Comparison of ENCODE assay signal across 34 cellular contexts in the genomic region with DNA sequence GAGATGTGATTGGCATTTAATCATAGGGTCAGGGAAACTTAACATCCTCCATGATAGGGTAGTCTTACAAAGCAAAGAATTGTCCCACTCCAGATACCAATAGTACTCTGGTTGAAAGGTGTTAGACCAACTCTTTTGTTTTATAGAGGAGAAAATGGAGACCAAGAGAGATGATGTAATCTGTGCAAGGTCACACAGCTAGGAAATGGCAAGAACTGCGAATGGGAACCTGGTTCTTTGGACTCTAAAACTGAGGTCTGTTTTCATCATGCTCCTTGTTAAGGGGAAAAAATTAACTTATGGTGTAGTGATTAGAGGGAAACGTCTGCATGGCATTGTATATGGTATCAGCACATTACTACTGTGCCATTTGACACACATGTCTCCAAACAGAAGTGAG.
"Had no signal": no experiment of that assay in that cellular context is flagged by ENCODE, and none has a peak within 500 bp of the region (broad histone marks: within the 10 kb centered on the region; RNA-seq: fewer than 3 reads in every experiment).

No MANE protein-coding gene starts in this region.

- ATAC-seq: activated CD8-positive, alpha-beta T cell treated with anti-CD3 and anti-CD28 coated beads for 36 hours; activated naive CD4-positive, alpha-beta T cell treated with anti-CD3 and anti-CD28 coated beads, Interleukin-2, amount 50 U/mL, for 72 hours; activated T-cell treated with anti-CD3 and anti-CD28 coated beads, Interleukin-2, amount 50 U/mL, for 4 hours; activated T-cell treated with anti-CD3 and anti-CD28 coated beads, Interleukin-2, amount 50 U/mL, for 72 hours; activated T-helper 17 cell treated with anti-CD3 and anti-CD28 coated beads, Interleukin-2, amount 50 U/mL, for 72 hours had no signal

- H3K36me3 ChIP-seq: ascending aorta, brain microvascular endothelial cell, breast epithelium had no signal

- H3K36me3 Mint-ChIP-seq: activated CD4-positive, alpha-beta memory T cell treated with anti-CD3 and anti-CD28 coated beads for 36 hours; activated naive CD4-positive, alpha-beta T cell treated with anti-CD3 and anti-CD28 coated beads, Interleukin-2, amount 50 U/mL, for 72 hours; activated naive CD8-positive, alpha-beta T cell treated with anti-CD3 and anti-CD28 coated beads for 36 hours had no signal

- H3K9me3 ChIP-seq: ascending aorta had no signal

- H3K4me3 Mint-ChIP-seq: activated B cell treated with CpG ODN at 0.5 μM for 24 hours; activated CD4-positive, alpha-beta memory T cell treated with anti-CD3 and anti-CD28 coated beads for 36 hours; activated CD4-positive, alpha-beta T cell treated with anti-CD3 and anti-CD28 coated beads, Interleukin-2, amount 10 ng/mL, durations not matched to agents 24 days and 14 days; activated CD8-positive, alpha-beta T cell treated with anti-CD3 and anti-CD28 coated beads for 36 hours; activated naive CD4-positive, alpha-beta T cell treated with anti-CD3 and anti-CD28 coated beads for 36 hours; activated naive CD8-positive, alpha-beta T cell treated with anti-CD3 and anti-CD28 coated beads for 36 hours; activated T-cell treated with anti-CD3 and anti-CD28 coated beads, Interleukin-2, amount 50 U/mL, for 4 hours; activated T-cell treated with anti-CD3 and anti-CD28 coated beads, Interleukin-2, amount 50 U/mL, for 72 hours; activated T-helper 1 cell treated with anti-CD3 and anti-CD28 coated beads, Interleukin-12 subunit alpha, Interleukin-12 subunit beta, Interleukin-2, Interleukin-4 antibody, amounts not matched to agents 30 ng/mL and 10 ng/mL and 1 ng/mL, durations not matched to agents 14 hours and 24 hours and 36 hours; activated T-helper 17 cell treated with anti-CD3 and anti-CD28 coated beads, Interleukin-2, amount 50 U/mL, for 72 hours; T-helper 1 cell treated with Interleukin-12 subunit alpha and Interleukin-12 subunit beta and Interleukin-4 antibody, amounts not matched to agents 30 μg/mL and 1 μg/mL, for 36 hours; T-helper 2 cell treated with Interferon-gamma antibody and Interleukin-4, amounts not matched to agents 5 μg/mL and 100 μg/mL, for 36 hours had no signal

- DNase-seq: activated B cell treated with CpG ODN at 0.5 μM for 24 hours; activated CD4-positive, alpha-beta memory T cell treated with anti-CD3 and anti-CD28 coated beads for 36 hours; activated CD4-positive, alpha-beta T cell treated with anti-CD3 and anti-CD28 coated beads for 4 hours; activated CD4-positive, alpha-beta T cell treated with anti-CD3 and anti-CD28 coated beads, Interleukin-2, amount 10 ng/mL, durations not matched to agents 24 days and 14 days; activated CD4-positive, alpha-beta T cell treated with anti-CD3 and anti-CD28 coated beads, Interleukin-2, amount 50 U/mL, for 1 hour; activated CD4-positive, alpha-beta T cell treated with anti-CD3 and anti-CD28 coated beads, Interleukin-2, amount 50 U/mL, for 4 hours; activated CD4-positive, CD25-positive, alpha-beta regulatory T cell treated with anti-CD3 and anti-CD28 coated beads, Interleukin-2, amount 50 U/mL, for 72 hours; activated CD8-positive, alpha-beta memory T cell treated with anti-CD3 and anti-CD28 coated beads, Interleukin-2, amount 50 U/mL, for 4 hours; activated CD8-positive, alpha-beta T cell treated with anti-CD3 and anti-CD28 coated beads for 36 hours; activated effector memory CD4-positive, alpha-beta T cell treated with anti-CD3 and anti-CD28 coated beads, Interleukin-2, amount 50 U/mL, for 16 hours; activated gamma-delta T cell treated with Interleukin-2 at 50 U/mL for 16 hours; activated naive CD4-positive, alpha-beta T cell; activated naive CD4-positive, alpha-beta T cell treated with anti-CD3 and anti-CD28 coated beads for 36 hours; activated naive CD4-positive, alpha-beta T cell treated with anti-CD3 and anti-CD28 coated beads, Interleukin-2, amount 50 U/mL, for 16 hours; activated naive CD8-positive, alpha-beta T cell treated with anti-CD3 and anti-CD28 coated beads for 36 hours; activated T-cell treated with anti-CD3 and anti-CD28 coated beads for 4 hours; activated T-cell treated with anti-CD3 and anti-CD28 coated beads, Interleukin-2, amount 50 U/mL, for 1 hour; activated T-cell treated with anti-CD3 and anti-CD28 coated beads, Interleukin-2, amount 50 U/mL, for 4 hours; activated T-cell treated with anti-CD3 and anti-CD28 coated beads, Interleukin-2, amount 50 U/mL, for 72 hours; amygdala; anterior cingulate cortex; brain microvascular endothelial cell; central memory CD4-positive, alpha-beta T cell; T-helper 1 cell; T-helper 2 cell; T-helper 9 cell had no signal

- H3K4me3 ChIP-seq: ascending aorta, breast epithelium had no signal

- H3K27me3 ChIP-seq: ascending aorta, brain microvascular endothelial cell, breast epithelium had no signal

- H3K4me1 ChIP-seq: breast epithelium had no signal

- H3K4me1 Mint-ChIP-seq: activated B cell treated with CpG ODN at 0.5 μM for 24 hours; activated CD4-positive, alpha-beta T cell treated with anti-CD3 and anti-CD28 coated beads, Interleukin-2, amount 10 ng/mL, durations not matched to agents 24 days and 14 days; activated naive CD8-positive, alpha-beta T cell treated with anti-CD3 and anti-CD28 coated beads for 36 hours; activated T-helper 17 cell treated with anti-CD3 and anti-CD28 coated beads, Interleukin-2, amount 50 U/mL, for 72 hours had no signal

- H3K27ac Mint-ChIP-seq: activated B cell treated with CpG ODN at 0.5 μM for 24 hours; activated CD4-positive, alpha-beta memory T cell treated with anti-CD3 and anti-CD28 coated beads for 36 hours; activated CD4-positive, alpha-beta T cell treated with anti-CD3 and anti-CD28 coated beads, Interleukin-2, amount 10 ng/mL, durations not matched to agents 24 days and 14 days; activated CD8-positive, alpha-beta T cell treated with anti-CD3 and anti-CD28 coated beads for 36 hours; activated naive CD4-positive, alpha-beta T cell treated with anti-CD3 and anti-CD28 coated beads for 36 hours; activated naive CD4-positive, alpha-beta T cell treated with anti-CD3 and anti-CD28 coated beads, Interleukin-2, amount 50 U/mL, for 72 hours; activated naive CD8-positive, alpha-beta T cell treated with anti-CD3 and anti-CD28 coated beads for 36 hours; activated T-cell treated with anti-CD3 and anti-CD28 coated beads, Interleukin-2, amount 50 U/mL, for 72 hours; activated T-helper 1 cell treated with anti-CD3 and anti-CD28 coated beads, Interleukin-12 subunit alpha, Interleukin-12 subunit beta, Interleukin-2, Interleukin-4 antibody, amounts not matched to agents 30 ng/mL and 10 ng/mL and 1 ng/mL, durations not matched to agents 14 hours and 24 hours and 36 hours; activated T-helper 17 cell treated with anti-CD3 and anti-CD28 coated beads, Interleukin-2, amount 50 U/mL, for 72 hours; T-helper 1 cell treated with Interleukin-12 subunit alpha and Interleukin-12 subunit beta and Interleukin-4 antibody, amounts not matched to agents 30 μg/mL and 1 μg/mL, for 36 hours; T-helper 2 cell treated with Interferon-gamma antibody and Interleukin-4, amounts not matched to agents 5 μg/mL and 100 μg/mL, for 36 hours had no signal

- H3K27ac ChIP-seq: ascending aorta, brain microvascular endothelial cell, breast epithelium, VCaP had no signal

- H3K27me3 Mint-ChIP-seq: activated naive CD8-positive, alpha-beta T cell treated with anti-CD3 and anti-CD28 coated beads for 36 hours had no signal

- H3K9me3 Mint-ChIP-seq: activated CD4-positive, alpha-beta T cell treated with anti-CD3 and anti-CD28 coated beads, Interleukin-2, amount 10 ng/mL, durations not matched to agents 24 days and 14 days had no signal
